In the genomic region with DNA sequence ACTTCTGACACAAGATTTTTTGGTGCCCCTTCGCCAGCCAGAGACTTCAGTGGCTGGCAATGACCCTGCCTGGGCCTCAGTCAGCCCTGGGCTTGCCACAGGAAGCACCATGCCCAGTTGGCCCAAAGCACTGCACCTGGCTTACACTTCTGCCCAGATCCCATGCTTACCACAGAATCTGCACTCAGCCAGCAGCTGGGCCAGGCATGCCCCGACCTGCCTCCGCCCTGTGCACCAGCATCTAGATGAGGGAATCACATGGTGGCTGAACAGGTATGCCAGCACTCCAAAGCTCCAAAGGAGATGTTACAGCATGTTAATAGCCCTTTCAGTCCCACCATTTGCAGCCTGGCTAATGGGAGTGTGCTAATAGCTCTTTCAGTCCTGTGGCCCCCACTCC, we compare ENCODE assay signal across 21 cellular contexts.
DNase-seq lines count a peak whose midpoint lies in the region; ATAC-seq and TF ChIP-seq lines count a peak whose summit lies in the region.
"Had no signal": no experiment of that assay in that cellular context is flagged by ENCODE, and none has a peak within 500 bp of the region (broad histone marks: within the 10 kb centered on the region; RNA-seq: fewer than 3 reads in every experiment).

No MANE protein-coding gene starts in this region.

- no peaks in the 10 kb centered on the region for H3K9me3 ChIP-seq in upper lobe of right lung
- H3K9me3 ChIP-seq: colonic mucosa, left lung had no signal

- DNase-seq in DMS53 (lab: John Stamatoyannopoulos, UW) (peak; percentile 1), DMS53 treated with DMSO at 0.1 percent for 48 hours (lab: John Stamatoyannopoulos, UW; ENCODE audit: unreplicated experiment) (no peak), NCI-H510A treated with DMSO at 0.1 percent for 48 hours (lab: John Stamatoyannopoulos, UW) (peak; percentile 86), epithelial cell of prostate (ENCODE audit: low read depth, low spot score) (peak; percentile 73), upper lobe of right lung (no peak), NCI-H226 (no peak)
- DNase-seq in activated effector memory CD4-positive, alpha-beta T cell treated with anti-CD3 and anti-CD28 coated beads, Interleukin-2, amount 50 U/mL, for 16 hours: no peak
- no peak for DNase-seq in activated CD4-positive, alpha-beta T cell treated with anti-CD3 and anti-CD28 coated beads for 4 hours
- DNase-seq: 8988T; activated CD4-positive, alpha-beta T cell treated with anti-CD3 and anti-CD28 coated beads for 36 hours; activated naive CD8-positive, alpha-beta T cell treated with anti-CD3 and anti-CD28 coated beads, Interleukin-2, amount 10 ng/mL, durations not matched to agents 7 days and 5 days; AML-193; body of pancreas; colonic mucosa; endodermal cell; head of caudate nucleus; left lung; NCI-H187; stimulated activated CD4-positive, alpha-beta T cell treated with anti-CD3 and anti-CD28 coated beads, Interleukin-2, amount 100 ng/mL, for 48 hours; stimulated activated naive CD8-positive, alpha-beta T cell treated with anti-CD3 and anti-CD28 coated beads, Interleukin-15, Interleukin-2, amounts not matched to agents 100 U/mL and 50 U/mL, for 24 hours had no signal

- ATAC-seq in upper lobe of right lung: peak; percentile 23
- ATAC-seq: activated CD4-positive, alpha-beta T cell treated with anti-CD3 and anti-CD28 coated beads for 36 hours; body of pancreas; left lung; stimulated activated naive CD8-positive, alpha-beta T cell treated with anti-CD3 and anti-CD28 coated beads, Interleukin-15, Interleukin-2, amounts not matched to agents 100 U/mL and 50 U/mL, for 24 hours had no signal

- no peaks in the 10 kb centered on the region for H3K27me3 ChIP-seq in upper lobe of right lung
- H3K27me3 ChIP-seq: body of pancreas, colonic mucosa, left lung had no signal

- no peak for TF ChIP-seq CTCF in upper lobe of right lung (IDR thresholded peaks at IDR 0.05)

- no peaks in the 10 kb centered on the region for H3K4me1 ChIP-seq in upper lobe of right lung
- H3K4me1 ChIP-seq: body of pancreas, colonic mucosa, left lung had no signal

- intact Hi-C loops in upper lobe of right lung (cut with DNase I): no loop called here

- H3K27ac ChIP-seq in epithelial cell of prostate (peak overlapping the region; percentile 42), upper lobe of right lung (no peak overlapping the region)
- H3K27ac ChIP-seq: body of pancreas, colonic mucosa, left lung had no signal

- H3K4me3 ChIP-seq in upper lobe of right lung: no peak overlapping the region
- H3K4me3 ChIP-seq: body of pancreas, colonic mucosa, left lung, skin epidermis had no signal

- no peaks in the 10 kb centered on the region for H3K36me3 ChIP-seq in upper lobe of right lung
- H3K36me3 ChIP-seq: colonic mucosa, left lung had no signal

Comparison
In these comparisons a context has a peak if more than half of its experiments do, and no peak if none do; other contexts are left out.
1. DNase-seq: peak in DMS53 (single experiment), NCI-H510A treated with DMSO at 0.1 percent for 48 hours (single experiment) and epithelial cell of prostate (single experiment); none in DMS53 treated with DMSO at 0.1 percent for 48 hours (single experiment), upper lobe of right lung (single experiment), NCI-H226 (single experiment), activated effector memory CD4-positive, alpha-beta T cell treated with anti-CD3 and anti-CD28 coated beads, Interleukin-2, amount 50 U/mL, for 16 hours (single experiment) and activated CD4-positive, alpha-beta T cell treated with anti-CD3 and anti-CD28 coated beads for 4 hours (0 of 2).